25 cellular contexts compared by ENCODE assay signal in genomic region chr6:39404312-39404711, GRCh38.
"Had no signal": no experiment of that assay in that cellular context is flagged by ENCODE, and none has a peak within 500 bp of the region (broad histone marks: within the 10 kb centered on the region; RNA-seq: fewer than 3 reads in every experiment).

No MANE protein-coding gene starts in this region.

- H3K36me3 ChIP-seq: neural progenitor cell, ovary, prostate gland, right atrium auricular region, stomach, thoracic aorta, thyroid gland, tibial nerve, upper lobe of left lung, vagina had no signal

- ATAC-seq: naive thymus-derived CD4-positive, alpha-beta T cell; natural killer cell; sciatic nerve; stimulated activated effector memory CD8-positive, alpha-beta T cell treated with anti-CD3 and anti-CD28 coated beads, Interleukin-12 subunit alpha, Interleukin-12 subunit beta, amount 100 ng/mL, for 72 hours; stimulated activated naive B cell treated with anti-CD40 and anti-IgM and Interleukin-4, amounts not matched to agents 10 μg/mL and 1 μg/mL and 100 μg/mL, for 72 hours had no signal

- H2AFZ ChIP-seq: neural progenitor cell had no signal

- DNase-seq: naive thymus-derived CD4-positive, alpha-beta T cell; natural killer cell; occipital lobe; ovary; retina; stimulated activated CD4-positive, alpha-beta T cell treated with anti-CD3 and anti-CD28 coated beads, Interleukin-15, amount 100 ng/mL, for 24 hours; stimulated activated CD4-positive, alpha-beta T cell treated with anti-CD3 and anti-CD28 coated beads, Interleukin-2, amount 100 ng/mL, for 24 hours; stimulated activated CD4-positive, alpha-beta T cell treated with anti-CD3 and anti-CD28 coated beads, Interleukin-2, amount 100 ng/mL, for 48 hours; stimulated activated CD4-positive, alpha-beta T cell treated with anti-CD3 and anti-CD28 coated beads, Interleukin-4, amount 100 ng/mL, for 24 hours; stimulated activated naive B cell treated with anti-CD40 and anti-IgM and Interleukin-4, amounts not matched to agents 10 μg/mL and 1 μg/mL and 100 μg/mL, for 72 hours; stimulated activated naive CD4-positive, alpha-beta T cell treated with Interleukin-2 at 50 U/mL for 16 hours; stomach; thyroid gland; trophoblast cell; upper lobe of left lung had no signal

- H3K4me2 ChIP-seq: neural progenitor cell had no signal

- H3K9ac ChIP-seq: neural progenitor cell had no signal

- FAIRE-seq: urothelium cell line had no signal

- H3K4me3 ChIP-seq: neural progenitor cell, ovary, prostate gland, right atrium auricular region, skin epidermis, stomach, thoracic aorta, thyroid gland, tibial nerve, upper lobe of left lung, vagina had no signal

- H3K4me1 ChIP-seq: neural progenitor cell, prostate gland, right atrium auricular region, stomach, thyroid gland, tibial nerve, upper lobe of left lung had no signal

- H3K27ac ChIP-seq: neural progenitor cell, ovary, prostate gland, right atrium auricular region, skin epidermis, stomach, thoracic aorta, thyroid gland, tibial nerve, upper lobe of left lung, vagina had no signal

- H3K9me3 ChIP-seq: ovary, prostate gland, right atrium auricular region, stomach, thoracic aorta, thyroid gland, tibial nerve, upper lobe of left lung, vagina had no signal

- H3K27me3 ChIP-seq: neural progenitor cell, ovary, right atrium auricular region, stomach, thyroid gland, tibial nerve, upper lobe of left lung, vagina had no signal
